Comparison of ENCODE assay signal across 14 cellular contexts in genomic region chr1:171405391-171405714, GRCh38.
DNase-seq lines count a peak whose midpoint lies in the region; ATAC-seq and TF ChIP-seq lines count a peak whose summit lies in the region.
"Had no signal": no experiment of that assay in that cellular context is flagged by ENCODE, and none has a peak within 500 bp of the region (broad histone marks: within the 10 kb centered on the region; RNA-seq: fewer than 3 reads in every experiment).

No MANE protein-coding gene starts in this region.

- H3K4me3 Mint-ChIP-seq in HFFc6, result no peak overlapping the region
- no peak overlapping the region for H3K4me3 Mint-ChIP-seq in progenitor cell of endocrine pancreas (ENCODE audit: low read depth)
- no peak overlapping the region for H3K4me3 Mint-ChIP-seq in CD8-positive, alpha-beta memory T cell
- H3K4me3 Mint-ChIP-seq: B cell; CD8-positive, alpha-beta T cell had no signal

- H3K9me3 Mint-ChIP-seq in HFFc6 (no peaks in the 10 kb centered on the region), progenitor cell of endocrine pancreas (ENCODE audit: low read depth) (peaks cover 10% of the 10 kb centered on the region)
- H3K9me3 Mint-ChIP-seq in CD8-positive, alpha-beta memory T cell, result peaks cover 7 to 16% (median 13%) of the 10 kb centered on the region in 5 donors

- CTCF ChIA-PET in CD8-positive, alpha-beta memory T cell (lab: Charles Lee), result no interaction called here

- H3K27me3 Mint-ChIP-seq in HFFc6 (ENCODE audit: insufficient read depth), result peaks cover 6% of the 10 kb centered on the region
- H3K27me3 Mint-ChIP-seq in progenitor cell of endocrine pancreas, result no peaks in the 10 kb centered on the region
- H3K27me3 Mint-ChIP-seq in CD8-positive, alpha-beta memory T cell, result peaks cover 18 to 20% of the 10 kb centered on the region in 2 donors

- TF ChIP-seq CTCF in C4-2B (conservative IDR thresholded peaks at IDR 0.05) (peak; percentile 58), HFFc6 (IDR thresholded peaks at IDR 0.05) (peak; percentile 19; the same call in 1 of the 2 replicates), RWPE2 (IDR thresholded peaks at IDR 0.05; ENCODE audit: poor library complexity, severe bottlenecking) (peak; percentile 31), progenitor cell of endocrine pancreas (IDR thresholded peaks at IDR 0.05; ENCODE audit: unreplicated experiment) (peak; percentile 3)

- ATAC-seq in RWPE2 (ENCODE audit: low read depth), result no peak
- no peak for ATAC-seq in GM19351 (IDR thresholded peaks at IDR 0.05; ENCODE audit: unreplicated experiment)
- ATAC-seq: CD8-positive, alpha-beta T cell had no signal

- no peaks in the 10 kb centered on the region for H3K4me1 ChIP-seq in RWPE2 (ENCODE audit: insufficient read depth, poor library complexity, severe bottlenecking)
- no peaks in the 10 kb centered on the region for H3K4me1 ChIP-seq in CD8-positive, alpha-beta memory T cell (ENCODE audit: insufficient read depth, low read length)

- POLR2A ChIA-PET in CD8-positive, alpha-beta memory T cell (lab: Charles Lee), result no interaction called here

- H3K4me3 ChIP-seq in RWPE2 (ENCODE audit: severe bottlenecking), result no peak overlapping the region
- H3K4me3 ChIP-seq in CD8-positive, alpha-beta memory T cell (ENCODE audit: low read length), result no peak overlapping the region
- H3K4me3 ChIP-seq: GM23248 had no signal

- no peaks in the 10 kb centered on the region for H3K9me3 ChIP-seq in RWPE2 (ENCODE audit: severe bottlenecking)
- no peaks in the 10 kb centered on the region for H3K9me3 ChIP-seq in CD8-positive, alpha-beta memory T cell (ENCODE audit: low read length)

- DNase-seq in HFFc6 (no peak), RWPE2 (ENCODE audit: low spot score) (no peak), progenitor cell of endocrine pancreas (ENCODE audit: low spot score, unreplicated experiment) (no peak), hippocampal formation (lab: John Stamatoyannopoulos, UW) (no peak)
- no peak for DNase-seq in CD8-positive, alpha-beta memory T cell
- DNase-seq: C1 segment of cervical spinal cord; CD8-positive, alpha-beta T cell; DND-41; GDM1 had no signal

- H3K4me1 Mint-ChIP-seq in HFFc6 (ENCODE audit: low read depth) (peaks cover 21% of the 10 kb centered on the region; the same call in 1 of the 2 replicates), progenitor cell of endocrine pancreas (ENCODE audit: low read depth) (peaks cover 3% of the 10 kb centered on the region)
- H3K4me1 Mint-ChIP-seq in CD8-positive, alpha-beta memory T cell, result peaks cover 0 to 5% (median 0%) of the 10 kb centered on the region in 3 donors
- H3K4me1 Mint-ChIP-seq: B cell had no signal

- H3K27ac Mint-ChIP-seq in HFFc6, result no peak overlapping the region
- no peak overlapping the region for H3K27ac Mint-ChIP-seq in progenitor cell of endocrine pancreas
- no peak overlapping the region for H3K27ac Mint-ChIP-seq in CD8-positive, alpha-beta memory T cell
- H3K27ac Mint-ChIP-seq: B cell; CD8-positive, alpha-beta T cell had no signal

- no peaks in the 10 kb centered on the region for H3K36me3 ChIP-seq in RWPE2 (ENCODE audit: low read depth)
- no peaks in the 10 kb centered on the region for H3K36me3 ChIP-seq in CD8-positive, alpha-beta memory T cell (ENCODE audit: insufficient read depth, low read length)

- no peaks in the 10 kb centered on the region for H3K27me3 ChIP-seq in RWPE2 (ENCODE audit: insufficient read depth, poor library complexity, severe bottlenecking)
- H3K27me3 ChIP-seq in CD8-positive, alpha-beta memory T cell (ENCODE audit: insufficient read depth, low read length, poor library complexity, severe bottlenecking), result no peaks in the 10 kb centered on the region

- H3K36me3 Mint-ChIP-seq in HFFc6 (ENCODE audit: low read depth) (no peaks in the 10 kb centered on the region), progenitor cell of endocrine pancreas (ENCODE audit: insufficient read depth) (no peaks in the 10 kb centered on the region)
- peaks cover 0 to 11% (median 3%) of the 10 kb centered on the region in 3 donors for H3K36me3 Mint-ChIP-seq in CD8-positive, alpha-beta memory T cell

- H3K27ac ChIP-seq in C4-2B (no peak overlapping the region), RWPE2 (ENCODE audit: poor library complexity, severe bottlenecking) (no peak overlapping the region)
- no peak overlapping the region for H3K27ac ChIP-seq in CD8-positive, alpha-beta memory T cell (ENCODE audit: low read depth, low read length)
- H3K27ac ChIP-seq: GM23248, HL-60 had no signal

Comparison
In these comparisons a context has a peak if more than half of its experiments do, and no peak if none do; other contexts are left out.
1. CTCF ChIP-seq: peak in every context shown above with its lines; median percentile 58 in C4-2B; 31 in RWPE2; 19 in HFFc6; 3 in progenitor cell of endocrine pancreas.